In the genomic region with DNA sequence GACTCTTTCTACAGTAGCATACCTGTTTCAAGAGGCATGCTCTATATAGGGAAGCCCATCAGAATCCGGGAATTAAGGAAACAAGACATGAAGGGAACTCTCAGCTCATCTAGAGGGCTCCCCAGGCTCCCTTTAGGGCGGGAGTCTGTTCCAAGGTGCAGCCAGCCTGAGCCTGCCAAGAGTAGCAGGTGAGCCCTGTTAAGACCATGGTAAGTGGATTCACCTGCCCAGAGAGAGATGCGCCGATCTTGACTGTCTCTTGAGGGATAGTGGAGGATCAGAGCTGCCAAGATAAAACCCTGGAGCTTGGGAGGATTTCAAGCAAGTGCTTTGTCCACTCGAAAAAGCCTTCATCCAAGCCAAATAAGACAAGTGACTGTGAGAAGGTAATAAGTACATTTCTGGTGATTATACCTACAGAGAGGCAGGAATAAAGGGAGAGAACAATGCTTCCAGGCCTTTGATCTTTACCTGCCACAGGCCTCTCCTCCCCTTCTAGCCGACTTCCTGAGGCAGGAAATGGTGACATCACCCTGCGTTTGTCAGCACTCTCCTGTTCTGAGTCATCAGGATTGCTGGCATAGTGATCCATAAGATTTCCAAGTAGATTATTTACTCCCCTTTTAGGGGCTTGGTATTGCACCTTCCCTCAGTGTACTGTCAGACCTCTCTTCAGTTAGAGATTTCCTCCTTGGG, we compare ENCODE assay signal across 8 cellular contexts. TPM values are rescaled to one million over a fixed set of nuclear protein-coding genes. Genes with fewer than 3 reads are reported as not detected.
DNase-seq lines count a peak whose midpoint lies in the region; ATAC-seq and TF ChIP-seq lines count a peak whose summit lies in the region.

No MANE protein-coding gene starts in this region.

- no peaks in the 10 kb centered on the region for H3K36me3 ChIP-seq in HUES48 (ENCODE audit: control insufficient read depth, insufficient read depth, low read length)

- H3K27ac ChIP-seq in HUES48 (ENCODE audit: low read depth, low read length) = peak overlapping the region; percentile 87

- no peaks in the 10 kb centered on the region for H3K4me1 ChIP-seq in HUES48 (ENCODE audit: control insufficient read depth, insufficient read depth, low read length)

- peak overlapping the region; percentile 85 for H3K27ac Mint-ChIP-seq in WTC11
- H3K27ac Mint-ChIP-seq in T-helper 2 cell treated with Interferon-gamma antibody and Interleukin-4, amounts not matched to agents 5 μg/mL and 100 μg/mL, for 36 hours = no peak overlapping the region

- POLR2A ChIA-PET in WTC11 (lab: Charles Lee) = no interaction called here

- H3K9me3 Mint-ChIP-seq in WTC11 = peaks cover 25% of the 10 kb centered on the region
- peaks cover 9% of the 10 kb centered on the region for H3K9me3 Mint-ChIP-seq in T-helper 2 cell treated with Interferon-gamma antibody and Interleukin-4, amounts not matched to agents 5 μg/mL and 100 μg/mL, for 36 hours

- H3K9me3 ChIP-seq in HUES48 (ENCODE audit: control insufficient read depth, insufficient read depth, low read length) = peaks cover 12% of the 10 kb centered on the region

- H3K4me3 ChIP-seq in HUES48 (ENCODE audit: low read depth, low read length) = no peak overlapping the region

- peaks cover 8% of the 10 kb centered on the region for H3K4me1 Mint-ChIP-seq in WTC11
- H3K4me1 Mint-ChIP-seq in T-helper 2 cell treated with Interferon-gamma antibody and Interleukin-4, amounts not matched to agents 5 μg/mL and 100 μg/mL, for 36 hours (ENCODE audit: low read depth) = peaks cover 9% of the 10 kb centered on the region

- no peaks in the 10 kb centered on the region; the same call in 1 of the 2 replicates for H3K27me3 Mint-ChIP-seq in WTC11 (ENCODE audit: low read depth)
- no peaks in the 10 kb centered on the region for H3K27me3 Mint-ChIP-seq in T-helper 2 cell treated with Interferon-gamma antibody and Interleukin-4, amounts not matched to agents 5 μg/mL and 100 μg/mL, for 36 hours (ENCODE audit: low read depth)

- H3K27me3 ChIP-seq in HUES48 (ENCODE audit: control insufficient read depth, insufficient read depth, low read length) = no peaks in the 10 kb centered on the region

- H3K36me3 Mint-ChIP-seq in WTC11 = peaks cover 26% of the 10 kb centered on the region
- no peaks in the 10 kb centered on the region for H3K36me3 Mint-ChIP-seq in T-helper 2 cell treated with Interferon-gamma antibody and Interleukin-4, amounts not matched to agents 5 μg/mL and 100 μg/mL, for 36 hours (ENCODE audit: low read depth)

- CTCF ChIA-PET in WTC11 (lab: Charles Lee) = no interaction called here

- no peak overlapping the region for H3K9ac ChIP-seq in HUES48 (ENCODE audit: low read depth, low read length)

- no peak for TF ChIP-seq CTCF in WTC11 (IDR thresholded peaks at IDR 0.05)

- H3K4me3 Mint-ChIP-seq in WTC11 = no peak overlapping the region
- H3K4me3 Mint-ChIP-seq in T-helper 2 cell treated with Interferon-gamma antibody and Interleukin-4, amounts not matched to agents 5 μg/mL and 100 μg/mL, for 36 hours = no peak overlapping the region

- ATAC-seq in GM18511 (IDR thresholded peaks at IDR 0.05; ENCODE audit: unreplicated experiment) = peak; percentile 76
- peak; percentile 95 for ATAC-seq in WTC11
- no peak for ATAC-seq in HG02642 (IDR thresholded peaks at IDR 0.05; ENCODE audit: poor library complexity, unreplicated experiment)
- ATAC-seq in GM19328 (IDR thresholded peaks at IDR 0.05; ENCODE audit: unreplicated experiment) = no peak

- DNase-seq in WTC11 (ENCODE audit: low spot score) = peak; percentile 17
- peak; percentile 98 for DNase-seq in kidney tubule cell (ENCODE audit: low spot score)
- no peak for DNase-seq in T-helper 2 cell treated with Interferon-gamma antibody and Interleukin-4, amounts not matched to agents 5 μg/mL and 100 μg/mL, for 36 hours (ENCODE audit: low spot score)
- no peak for DNase-seq in NCI-H1105 (lab: John Stamatoyannopoulos, UW)

TF ChIP-seq in WTC11, 78 proteins besides CTCF, POLR2A, EP300 and RAD21:
- TF ChIP-seq GABPB1 (CRISPR knock-in tag; IDR thresholded peaks at IDR 0.05) (peak; percentile 76), ZNF219 (CRISPR knock-in tag; IDR thresholded peaks at IDR 0.05; ENCODE audit: borderline replicate concordance) (no peak)

RNA-seq across cellular contexts. Expression of a gene that starts 31.5 kb away (rescaled TPM):
- total RNA-seq in WTC11 (2021) = 2.3 to 3.0 TPM (median 2.4 TPM) in 3 replicates

Comparison
In these comparisons a context has a peak if more than half of its experiments do, and no peak if none do; other contexts are left out.
1. ATAC-seq: peak in GM18511 (single experiment) and WTC11 (single experiment); none in HG02642 (single experiment) and GM19328 (single experiment).
2. DNase-seq: peak in WTC11 (single experiment) and kidney tubule cell (single experiment); none in T-helper 2 cell treated with Interferon-gamma antibody and Interleukin-4, amounts not matched to agents 5 μg/mL and 100 μg/mL, for 36 hours (single experiment) and NCI-H1105 (single experiment).